1 cellular context compared by ENCODE assay signal in genomic region chr6:44078795-44079671, GRCh38.
TF ChIP-seq lines count a peak whose summit lies in the region.

No MANE protein-coding gene starts in this region.

TF ChIP-seq in HepG2, 621 proteins besides CTCF, POLR2A, EP300 and RAD21 (continued from another document and continues in another):
- TF ChIP-seq ZBED4 (CRISPR knock-in tag; IDR thresholded peaks at IDR 0.05; ENCODE audit: borderline replicate concordance): no peak
- TF ChIP-seq ZNF335 (CRISPR knock-in tag; IDR thresholded peaks at IDR 0.05): no peak
- peak; percentile 57; the same call in 1 of the 2 replicates for TF ChIP-seq ZBTB26 (CRISPR knock-in tag; IDR thresholded peaks at IDR 0.05; ENCODE audit: borderline replicate concordance)
- no peak for TF ChIP-seq ZNF496 (CRISPR knock-in tag; IDR thresholded peaks at IDR 0.05; ENCODE audit: insufficient replicate concordance)
- no peak for TF ChIP-seq SMARCE1 (IDR thresholded peaks at IDR 0.05; ENCODE audit: borderline replicate concordance)
- TF ChIP-seq ETV5 (CRISPR knock-in tag; IDR thresholded peaks at IDR 0.05; ENCODE audit: borderline replicate concordance): peak; percentile 61; the same call in 1 of the 2 replicates
- no peak for TF ChIP-seq ZNF841 (CRISPR knock-in tag; IDR thresholded peaks at IDR 0.05; ENCODE audit: borderline replicate concordance)
- no peak for TF ChIP-seq FOXJ3 (CRISPR knock-in tag; IDR thresholded peaks at IDR 0.05; ENCODE audit: borderline replicate concordance)
- no peak for TF ChIP-seq FOXO1 (CRISPR knock-in tag; IDR thresholded peaks at IDR 0.05)
- TF ChIP-seq AHDC1 (CRISPR knock-in tag; IDR thresholded peaks at IDR 0.05; ENCODE audit: borderline replicate concordance): no peak
- TF ChIP-seq SNAPC2 (CRISPR knock-in tag; IDR thresholded peaks at IDR 0.05): no peak
- no peak for TF ChIP-seq NR2F1 (CRISPR knock-in tag; IDR thresholded peaks at IDR 0.05)
- no peak for TF ChIP-seq ZSCAN5A (CRISPR knock-in tag; IDR thresholded peaks at IDR 0.05; ENCODE audit: borderline replicate concordance)
- no peak for TF ChIP-seq ATM (IDR thresholded peaks at IDR 0.05; ENCODE audit: borderline replicate concordance)
- no peak for TF ChIP-seq SUZ12 (IDR thresholded peaks at IDR 0.05; ENCODE audit: low read depth, low read length)
- TF ChIP-seq GPN1 (CRISPR knock-in tag; IDR thresholded peaks at IDR 0.05; ENCODE audit: borderline replicate concordance): no peak
- TF ChIP-seq SMAD9 (CRISPR knock-in tag; IDR thresholded peaks at IDR 0.05): no peak; the same call in 1 of the 2 replicates
- no peak for TF ChIP-seq PRMT3 (CRISPR knock-in tag; IDR thresholded peaks at IDR 0.05; ENCODE audit: borderline replicate concordance, low read depth)
- peak; percentile 36; the same call in 1 of the 2 replicates for TF ChIP-seq ZFX (CRISPR knock-in tag; IDR thresholded peaks at IDR 0.05; ENCODE audit: low read depth)
- TF ChIP-seq NFIC (IDR thresholded peaks at IDR 0.05; ENCODE audit: low read length): no peak
- no peak for TF ChIP-seq ZNF597 (CRISPR knock-in tag; IDR thresholded peaks at IDR 0.05)
- 0 out of 2 replicates have a peak, but pooled peaks have one; percentile 4 for TF ChIP-seq ZIK1 (CRISPR knock-in tag; IDR thresholded peaks at IDR 0.05; ENCODE audit: borderline replicate concordance, low read depth)
- TF ChIP-seq UBTF (CRISPR knock-in tag; IDR thresholded peaks at IDR 0.05): no peak
- no peak for TF ChIP-seq CCAR2 (optimal IDR thresholded peaks at IDR 0.05; ENCODE audit: low read depth, low read length)
- TF ChIP-seq MYC (CRISPR knock-in tag; IDR thresholded peaks at IDR 0.05; ENCODE audit: borderline replicate concordance): 0 out of 2 replicates have a peak, but pooled peaks have one; percentile 19
- no peak for TF ChIP-seq RNF2 (conservative IDR thresholded peaks at IDR 0.05; ENCODE audit: low read depth)
- no peak; a peak in 1 of 4 replicates for TF ChIP-seq HMGXB4 (CRISPR knock-in tag; IDR thresholded peaks at IDR 0.05; ENCODE audit: borderline replicate concordance in 1 of 2, low read depth in 1 of 2)
- TF ChIP-seq ZNF549 (CRISPR knock-in tag; IDR thresholded peaks at IDR 0.05): no peak
- no peak for TF ChIP-seq ZNF17 (CRISPR knock-in tag; IDR thresholded peaks at IDR 0.05)
- TF ChIP-seq AKAP8 (CRISPR knock-in tag; IDR thresholded peaks at IDR 0.05): no peak
- no peak for TF ChIP-seq ZNF761 (CRISPR knock-in tag; conservative IDR thresholded peaks at IDR 0.05)
- no peak; the same call in 1 of the 2 replicates for TF ChIP-seq ZBTB43 (CRISPR knock-in tag; conservative IDR thresholded peaks at IDR 0.05)
- no peak for TF ChIP-seq SP2 (CRISPR knock-in tag; IDR thresholded peaks at IDR 0.05)
- TF ChIP-seq PTBP1 (IDR thresholded peaks at IDR 0.05; ENCODE audit: low read depth, low read length, poor library complexity, severe bottlenecking): no peak
- 0 out of 2 replicates have a peak, but pooled peaks have one; percentile 51 for TF ChIP-seq FUBP1 (CRISPR knock-in tag; IDR thresholded peaks at IDR 0.05; ENCODE audit: borderline replicate concordance)
- no peak for TF ChIP-seq RAD51 (IDR thresholded peaks at IDR 0.05; ENCODE audit: borderline replicate concordance)
- no peak for TF ChIP-seq JDP2 (CRISPR knock-in tag; IDR thresholded peaks at IDR 0.05; ENCODE audit: borderline replicate concordance)
- TF ChIP-seq RORA (CRISPR knock-in tag; IDR thresholded peaks at IDR 0.05): no peak
- TF ChIP-seq ESRRA (CRISPR knock-in tag; IDR thresholded peaks at IDR 0.05; ENCODE audit: low read depth): no peak
